ENCODE assay signal across 4 cellular contexts in the genomic region with DNA sequence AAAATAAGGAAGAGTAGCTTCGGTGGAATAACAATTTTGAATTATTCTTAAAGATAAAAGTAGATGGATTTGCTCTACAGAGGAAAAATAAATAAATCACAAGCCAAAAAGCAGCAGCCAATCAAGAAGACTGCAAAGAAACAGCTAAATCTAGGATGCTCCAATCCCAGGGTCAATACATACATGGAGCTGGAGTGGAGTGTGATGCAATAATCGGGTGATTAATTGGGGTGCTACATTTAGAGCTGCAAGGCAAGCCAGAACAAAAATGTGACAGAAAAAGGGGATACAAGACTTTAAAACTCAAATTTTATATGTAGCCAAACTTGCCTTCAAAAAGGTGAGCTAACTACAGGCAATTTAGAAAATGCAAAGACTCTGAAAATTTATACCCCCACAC.
A peak's percentile ranks its signal among the peaks of the same experiment; 100 is the strongest.
TF ChIP-seq lines count a peak whose summit lies in the region.

No MANE protein-coding gene starts in this region.

TF ChIP-seq in GM23338, 12 proteins besides CTCF, POLR2A, EP300 and RAD21:
- no peak for TF ChIP-seq REST (IDR thresholded peaks at IDR 0.05; ENCODE audit: unreplicated experiment)
- no peak for TF ChIP-seq ZNF114 (CRISPR knock-in tag; IDR thresholded peaks at IDR 0.05)
- TF ChIP-seq CREB1 (CRISPR knock-in tag; IDR thresholded peaks at IDR 0.05; ENCODE audit: low read depth), result no peak
- no peak for TF ChIP-seq ZNF331 (CRISPR knock-in tag; IDR thresholded peaks at IDR 0.05; ENCODE audit: low read depth)
- TF ChIP-seq EZH2phosphoT487 (IDR thresholded peaks at IDR 0.05; ENCODE audit: unreplicated experiment), result no peak
- no peak for TF ChIP-seq STAT1 (IDR thresholded peaks at IDR 0.05; ENCODE audit: unreplicated experiment)
- TF ChIP-seq NANOG (IDR thresholded peaks at IDR 0.05; ENCODE audit: borderline replicate concordance), result no peak
- no peak for TF ChIP-seq EZH2 (IDR thresholded peaks at IDR 0.05; ENCODE audit: low read depth, unreplicated experiment)
- TF ChIP-seq POLR2AphosphoS5 (IDR thresholded peaks at IDR 0.05; ENCODE audit: low read depth), result no peak

TF ChIP-seq in IMR-90, 13 proteins besides CTCF, POLR2A, EP300 and RAD21:
- peak; percentile 76 for TF ChIP-seq CEBPB (IDR thresholded peaks at IDR 0.05; ENCODE audit: low read depth, low read length)
- TF ChIP-seq MXI1 (IDR thresholded peaks at IDR 0.05; ENCODE audit: borderline replicate concordance, low read depth, low read length), result no peak

TF ChIP-seq in K562, 482 proteins besides CTCF, POLR2A, EP300 and RAD21:
- TF ChIP-seq MBD2 (IDR thresholded peaks at IDR 0.05; ENCODE audit: borderline replicate concordance, low read depth) (no peak), RUNX1 (IDR thresholded peaks at IDR 0.05; ENCODE audit: low read depth) (no peak), NR3C1 (CRISPR knock-in tag; IDR thresholded peaks at IDR 0.05) (no peak), MAFK (IDR thresholded peaks at IDR 0.05; ENCODE audit: low read length) (no peak), CEBPB (tag; IDR thresholded peaks at IDR 0.05) (peak; percentile 39; the same call in 1 of the 2 replicates), CEBPG (CRISPR knock-in tag; IDR thresholded peaks at IDR 0.05) (no peak), CEBPG (tag; conservative IDR thresholded peaks at IDR 0.05 in 1 of 2, IDR thresholded peaks at IDR 0.05 in 1 of 2) (peak in 1 of 2 experiments; percentile 36; a peak in 1 of 4 replicates)

TF ChIP-seq in H1, 55 proteins besides CTCF, POLR2A, EP300 and RAD21:
- no peak for TF ChIP-seq SIX5 (IDR thresholded peaks at IDR 0.05; ENCODE audit: low read depth, low read length)
- TF ChIP-seq CEBPB (IDR thresholded peaks at IDR 0.05; ENCODE audit: low read depth, low read length), result peak; percentile 51; the same call in 1 of the 2 replicates
